ENCODE assay signal across 24 cellular contexts in genomic region chr6:167913699-167914098, GRCh38.
A peak's percentile ranks its signal among the peaks of the same experiment; 100 is the strongest.
DNase-seq lines count a peak whose midpoint lies in the region; ATAC-seq, FAIRE-seq and TF ChIP-seq lines count a peak whose summit lies in the region.
"Had no signal": no experiment of that assay in that cellular context is flagged by ENCODE, and none has a peak within 500 bp of the region (broad histone marks: within the 10 kb centered on the region; RNA-seq: fewer than 3 reads in every experiment).

No MANE protein-coding gene starts in this region.

- DNase-seq in HepG2 (ENCODE audit: low spot score) (no peak), right lobe of liver (no peak), esophagus muscularis mucosa (ENCODE audit: extremely low spot score) (peak; percentile 45), NCI-H1417 treated with DMSO at 0.1 percent for 48 hours (lab: John Stamatoyannopoulos, UW) (no peak), Caco-2 (no peak), epidermal melanocyte (ENCODE audit: insufficient read length, low spot score) (no peak)
- DNase-seq: AML-193; Calu3; CD4-positive, alpha-beta memory T cell; CD4-positive, CD25-positive, alpha-beta regulatory T cell; CD8-positive, alpha-beta memory T cell; COR-L47; DMS79 treated with DMSO at 0.1 percent for 48 hours; GF-D8 had no signal

- H3K27ac ChIP-seq in HepG2 (ENCODE audit: extremely low read length, insufficient read depth, low read length) = no peak overlapping the region
- H3K27ac ChIP-seq in right lobe of liver = no peak overlapping the region
- H3K27ac ChIP-seq in esophagus muscularis mucosa (replicated peaks in 1 of 4) = no peak overlapping the region
- H3K27ac ChIP-seq: 22Rv1; A549; BLaER1 treated with 17β-estradiol and CSF1 and Interleukin-3, amounts not matched to agents 10 nM and 100 nM; C4-2B had no signal

- H3K27me3 ChIP-seq in HepG2 (ENCODE audit: control insufficient read depth in 1 of 2, insufficient read depth in 2 of 2, low read length in 2 of 2) (no peaks in the 10 kb centered on the region), right lobe of liver (no peaks in the 10 kb centered on the region), esophagus muscularis mucosa (no peaks in the 10 kb centered on the region), Caco-2 (replicated peaks; ENCODE audit: control insufficient read depth, insufficient read depth, low read length) (no peaks in the 10 kb centered on the region)
- H3K27me3 ChIP-seq: BLaER1 treated with 17β-estradiol and CSF1 and Interleukin-3, amounts not matched to agents 10 nM and 100 nM had no signal

- BruUV-seq in HepG2 (replicated peaks; lab: Mats Ljungman, UMichigan) (no TSS peak), Caco-2 (replicated peaks; lab: Mats Ljungman, UMichigan) (no TSS peak)

- TF ChIP-seq POLR2A in HepG2 (IDR thresholded peaks at IDR 0.05; ENCODE audit: insufficient read depth in 1 of 2, low read depth in 2 of 2, low read length in 2 of 2) (no peak), right lobe of liver (IDR thresholded peaks at IDR 0.05) (no peak), esophagus muscularis mucosa (IDR thresholded peaks at IDR 0.05; ENCODE audit: low read depth) (no peak)

- FAIRE-seq in HepG2 (lab: Jason Lieb, UNC) = no peak
- FAIRE-seq: A549, D721Med, G401.6, GM12891, GM19239 had no signal

- no peak for TF ChIP-seq CTCF in HepG2 (CRISPR knock-in tag; IDR thresholded peaks at IDR 0.05)
- TF ChIP-seq CTCF in right lobe of liver (IDR thresholded peaks at IDR 0.05) = no peak
- TF ChIP-seq CTCF in esophagus muscularis mucosa (IDR thresholded peaks at IDR 0.05) = no peak
- no peak for TF ChIP-seq CTCF in Caco-2 (IDR thresholded peaks at IDR 0.05; ENCODE audit: insufficient read depth in 1 of 2, low read depth in 1 of 2, low read length in 1 of 2, severe bottlenecking in 1 of 2, unreplicated experiment in 1 of 2)

- 95% methylated on average over 3 of the region's 3 CpGs for WGBS in HepG2 (ENCODE audit: low lambda C conversion rate)
- 85% methylated on average over 3 of the region's 3 CpGs for WGBS in right lobe of liver (ENCODE audit: insufficient coverage, low coverage, low lambda C conversion rate, missing lambda C conversion rate)
- 90% methylated on average over 3 of the region's 3 CpGs for WGBS in esophagus muscularis mucosa

- H3K79me2 ChIP-seq in HepG2 (ENCODE audit: insufficient read depth, low read length) = no peaks in the 10 kb centered on the region

- TF ChIP-seq EP300 in HepG2 (IDR thresholded peaks at IDR 0.05; ENCODE audit: low read depth in 2 of 2, low read length in 2 of 2) (no peak), HepG2 (CRISPR knock-in tag; IDR thresholded peaks at IDR 0.05; ENCODE audit: borderline replicate concordance) (no peak), esophagus muscularis mucosa (IDR thresholded peaks at IDR 0.05) (no peak)

- H3K36me3 ChIP-seq in HepG2 (replicated peaks in 1 of 2; ENCODE audit: control insufficient read depth in 1 of 2, insufficient read depth in 2 of 2, low read length in 2 of 2) (peaks cover 39 to 86% of the 10 kb centered on the region in 2 experiments), right lobe of liver (peaks cover 4 to 59% (median 25%) of the 10 kb centered on the region in 4 donors), esophagus muscularis mucosa (peaks cover 29 to 75% (median 55%) of the 10 kb centered on the region in 4 donors), Caco-2 (ENCODE audit: control insufficient read depth, insufficient read depth, low read length) (peaks cover 3% of the 10 kb centered on the region)

- H2AFZ ChIP-seq in HepG2 (ENCODE audit: low read length) = no peak overlapping the region

- no peaks in the 10 kb centered on the region; the same call in 1 of the 2 replicates for H4K20me1 ChIP-seq in HepG2 (ENCODE audit: insufficient read depth, low read length)
- H4K20me1 ChIP-seq: BLaER1 treated with 17β-estradiol and CSF1 and Interleukin-3, amounts not matched to agents 10 nM and 100 nM had no signal

- no peak overlapping the region for H3K9ac ChIP-seq in HepG2 (ENCODE audit: insufficient read depth, low read depth, low read length)
- H3K9ac ChIP-seq: BLaER1 treated with 17β-estradiol and CSF1 and Interleukin-3, amounts not matched to agents 10 nM and 100 nM had no signal

- no peaks in the 10 kb centered on the region for H3K9me3 Mint-ChIP-seq in Caco-2 (ENCODE audit: unreplicated experiment)
- H3K9me3 Mint-ChIP-seq: CD4-positive, alpha-beta memory T cell; CD4-positive, CD25-positive, alpha-beta regulatory T cell; CD8-positive, alpha-beta memory T cell had no signal

- no peaks in the 10 kb centered on the region for H3K4me1 Mint-ChIP-seq in Caco-2 (ENCODE audit: low read depth, unreplicated experiment)
- H3K4me1 Mint-ChIP-seq: B cell; CD4-positive, alpha-beta memory T cell; CD4-positive, CD25-positive, alpha-beta regulatory T cell; CD8-positive, alpha-beta memory T cell had no signal

- no peak overlapping the region for H3K4me2 ChIP-seq in HepG2 (ENCODE audit: low read depth, low read length)
- H3K4me2 ChIP-seq: A549; BLaER1 treated with 17β-estradiol and CSF1 and Interleukin-3, amounts not matched to agents 10 nM and 100 nM had no signal

- H3K4me3 ChIP-seq in HepG2 (replicated peaks in 1 of 3; ENCODE audit: insufficient read depth in 1 of 3, low read depth in 2 of 3, low read length in 3 of 3) (no peak overlapping the region), right lobe of liver (no peak overlapping the region), esophagus muscularis mucosa (no peak overlapping the region), Caco-2 (ENCODE audit: low read depth, low read length) (no peak overlapping the region)
- H3K4me3 ChIP-seq: A549; BLaER1 treated with 17β-estradiol and CSF1 and Interleukin-3, amounts not matched to agents 10 nM and 100 nM had no signal

- no peak overlapping the region for H3K4me3 Mint-ChIP-seq in Caco-2 (ENCODE audit: unreplicated experiment)
- H3K4me3 Mint-ChIP-seq: B cell; CD4-positive, alpha-beta memory T cell; CD4-positive, CD25-positive, alpha-beta regulatory T cell; CD8-positive, alpha-beta memory T cell had no signal

- H3K9me3 ChIP-seq in HepG2 (ENCODE audit: low read length) (no peaks in the 10 kb centered on the region), right lobe of liver (no peaks in the 10 kb centered on the region), esophagus muscularis mucosa (no peaks in the 10 kb centered on the region), Caco-2 (no peaks in the 10 kb centered on the region)
- H3K9me3 ChIP-seq: A549; BLaER1 treated with 17β-estradiol and CSF1 and Interleukin-3, amounts not matched to agents 10 nM and 100 nM had no signal

- in situ Hi-C loops in HepG2 (cut with HindIII; ENCODE audit: extremely low pct_ligation_motif_present, low pct_unique_long_range_greater_than_20kb) = no loop called here

- CTCF ChIA-PET in HepG2 (lab: Yijun Ruan, JAX; ENCODE audit: low intra/inter-chr PET ratio, low total read pairs) (no interaction called here), Caco-2 (lab: Charles Lee) (no interaction called here)

- ATAC-seq in HepG2 (peak; percentile 31; the same call in 2 of the 3 replicates), right lobe of liver (no peak), SK-N-SH treated with all-trans-retinoic acid at 6 μM for 48 hours (no peak)
- ATAC-seq: A549 had no signal

- H3K27me3 Mint-ChIP-seq in Caco-2 (ENCODE audit: insufficient read depth, unreplicated experiment) = no peaks in the 10 kb centered on the region
- H3K27me3 Mint-ChIP-seq: B cell; CD4-positive, alpha-beta memory T cell; CD4-positive, CD25-positive, alpha-beta regulatory T cell had no signal

- TF ChIP-seq RAD21 in HepG2 (CRISPR knock-in tag; IDR thresholded peaks at IDR 0.05) = no peak

- POLR2A ChIA-PET in HepG2 (lab: Yijun Ruan, JAX) = no interaction called here
- POLR2A ChIA-PET in Caco-2 (lab: Charles Lee) = no interaction called here

- no peak overlapping the region for H3K27ac Mint-ChIP-seq in Caco-2 (ENCODE audit: unreplicated experiment)
- H3K27ac Mint-ChIP-seq: B cell; CD8-positive, alpha-beta memory T cell had no signal

- H3K4me1 ChIP-seq in HepG2 (ENCODE audit: insufficient read depth, low read length) (no peaks in the 10 kb centered on the region), right lobe of liver (no peaks in the 10 kb centered on the region), esophagus muscularis mucosa (no peaks in the 10 kb centered on the region), Caco-2 (peaks cover 13% of the 10 kb centered on the region; the same call in 1 of the 2 replicates)
- H3K4me1 ChIP-seq: A549; BLaER1 treated with 17β-estradiol and CSF1 and Interleukin-3, amounts not matched to agents 10 nM and 100 nM had no signal

- intact Hi-C loops in HepG2 (cut with micrococcal nuclease; ENCODE audit: unreplicated experiment) = no loop called here
- intact Hi-C loops in right lobe of liver (cut with DNase I) = no loop called here
- intact Hi-C loops in esophagus muscularis mucosa (cut with DNase I) = no loop called here
- intact Hi-C loops in Caco-2 (cut with micrococcal nuclease; ENCODE audit: unreplicated experiment) = no loop called here

- peaks cover 74% of the 10 kb centered on the region for H3K36me3 Mint-ChIP-seq in Caco-2 (ENCODE audit: insufficient read depth, unreplicated experiment)

TF ChIP-seq in HepG2, 621 proteins besides CTCF, POLR2A, EP300 and RAD21 (continues in another document):
- TF ChIP-seq ZNF552 (CRISPR knock-in tag; IDR thresholded peaks at IDR 0.05; ENCODE audit: borderline replicate concordance) = no peak

TF ChIP-seq in SK-N-SH treated with all-trans-retinoic acid at 6 μM for 48 hours, 23 proteins besides CTCF, POLR2A, EP300 and RAD21:
- peak; percentile 56; the same call in 1 of the 2 replicates for TF ChIP-seq TCF4 (CRISPR knock-in tag; IDR thresholded peaks at IDR 0.05; ENCODE audit: borderline replicate concordance)
- TF ChIP-seq ARNTL (CRISPR knock-in tag; IDR thresholded peaks at IDR 0.05; ENCODE audit: borderline replicate concordance, low read depth) = no peak
